Comparison of ENCODE assay signal across 9 cellular contexts in genomic region chr2:227461878-227462462, GRCh38. TPM values are rescaled to one million over a fixed set of nuclear protein-coding genes. Genes with fewer than 3 reads are reported as not detected.
DNase-seq lines count a peak whose midpoint lies in the region; ATAC-seq and TF ChIP-seq lines count a peak whose summit lies in the region.
"Had no signal": no experiment of that assay in that cellular context is flagged by ENCODE, and none has a peak within 500 bp of the region (broad histone marks: within the 10 kb centered on the region; RNA-seq: fewer than 3 reads in every experiment).

No MANE protein-coding gene starts in this region.

- no peak overlapping the region for H3K4me3 ChIP-seq in ovary

- H3K27me3 ChIP-seq in ovary = no peaks in the 10 kb centered on the region

- peak; percentile 29 for ATAC-seq in GM18907 (IDR thresholded peaks at IDR 0.05; ENCODE audit: unreplicated experiment)
- peak; percentile 9 for ATAC-seq in GM21529 (IDR thresholded peaks at IDR 0.05; ENCODE audit: unreplicated experiment)
- peak; percentile 22 for ATAC-seq in HG03342 (IDR thresholded peaks at IDR 0.05; ENCODE audit: unreplicated experiment)
- peak; percentile 49 for ATAC-seq in memory B cell (ENCODE audit: low read depth)

- DNase-seq in memory B cell (ENCODE audit: low spot score in 2 of 2) = no peak
- DNase-seq in NCI-H2196 (lab: John Stamatoyannopoulos, UW; ENCODE audit: unreplicated experiment) = no peak
- no peak for DNase-seq in NCI-H1105 (lab: John Stamatoyannopoulos, UW)
- no peak for DNase-seq in ovary
- DNase-seq: NCI-H1092 had no signal

- no peaks in the 10 kb centered on the region for H3K36me3 Mint-ChIP-seq in memory B cell

- TF ChIP-seq POLR2A in ovary (IDR thresholded peaks at IDR 0.05) = no peak

- no peaks in the 10 kb centered on the region for H3K36me3 ChIP-seq in ovary

- H3K9me3 ChIP-seq in ovary = no peaks in the 10 kb centered on the region

- H3K4me1 ChIP-seq in ovary (ENCODE audit: insufficient read depth) = peaks cover 10% of the 10 kb centered on the region

- no peaks in the 10 kb centered on the region for H3K9me3 Mint-ChIP-seq in memory B cell

- no peak for TF ChIP-seq EP300 in ovary (IDR thresholded peaks at IDR 0.05)

- no peaks in the 10 kb centered on the region for H3K27me3 Mint-ChIP-seq in memory B cell

- H3K27ac ChIP-seq in ovary = no peak overlapping the region
- H3K27ac ChIP-seq: RWPE1 had no signal

- intact Hi-C loops in ovary (cut with DNase I) = no loop called here

- WGBS in ovary, 3 donors = 87 to 94% (median 90%) methylated on average over 4 of the region's 4 CpGs

- peaks cover 40% of the 10 kb centered on the region for H3K4me1 Mint-ChIP-seq in memory B cell

- H3K4me3 Mint-ChIP-seq in memory B cell = peak overlapping the region; percentile 62

- TF ChIP-seq CTCF in ovary (IDR thresholded peaks at IDR 0.05) = no peak

- peak overlapping the region; percentile 78 for H3K27ac Mint-ChIP-seq in memory B cell

RNA-seq across cellular contexts. Expression of gene AGFG1, which starts 10.0 kb away (rescaled TPM):
- 10 to 100 TPM; 21.3 to 78.9 (median 52.2) TPM for total RNA-seq in ovary
- polyA plus RNA-seq in ovary = 10 to 100 TPM; 22.4 to 49.7 TPM
